ENCODE assay signal across 8 cellular contexts in genomic region chr5:179906294-179906794, GRCh38. TPM values are rescaled to one million over a fixed set of nuclear protein-coding genes. Genes with fewer than 3 reads are reported as not detected.
DNase-seq lines count a peak whose midpoint lies in the region; ATAC-seq and TF ChIP-seq lines count a peak whose summit lies in the region.

No MANE protein-coding gene starts in this region.

- H3K4me1 ChIP-seq in tibial nerve, result peaks cover 0 to 37% (median 14%) of the 10 kb centered on the region in 4 donors

- H3K27me3 Mint-ChIP-seq in activated T-cell treated with anti-CD3 and anti-CD28 coated beads, Interleukin-2, amount 50 U/mL, for 4 hours (ENCODE audit: low read depth), result no peaks in the 10 kb centered on the region
- H3K27me3 Mint-ChIP-seq in activated naive CD8-positive, alpha-beta T cell, result no peaks in the 10 kb centered on the region

- H3K4me3 ChIP-seq in tibial nerve, result peak overlapping the region in 3 of 4 donors; percentile 59 to 77 (median 63)

- H3K9me3 ChIP-seq in tibial nerve, result no peaks in the 10 kb centered on the region

- H3K27me3 ChIP-seq in layer of hippocampus (ENCODE audit: control insufficient read depth, insufficient read depth, low read length) (no peaks in the 10 kb centered on the region), tibial nerve (no peaks in the 10 kb centered on the region)

- WGBS in tibial nerve, 2 donors, result 81 to 85% methylated on average over 23 to 24 of the region's 24 CpGs

- no peak for TF ChIP-seq POLR2A in tibial nerve (IDR thresholded peaks at IDR 0.05)

- no peak overlapping the region for H3K27ac Mint-ChIP-seq in activated naive CD8-positive, alpha-beta T cell

- peak overlapping the region; percentile 36 for H3K27ac ChIP-seq in layer of hippocampus (ENCODE audit: low read depth, low read length)
- peak overlapping the region in 3 of 4 donors; percentile 83 to 89 (median 88) for H3K27ac ChIP-seq in tibial nerve

- H3K36me3 ChIP-seq in tibial nerve, result peaks cover 0 to 34% (median 0%) of the 10 kb centered on the region in 3 donors

- peak overlapping the region; percentile 87 for H3K4me3 Mint-ChIP-seq in activated T-cell treated with anti-CD3 and anti-CD28 coated beads, Interleukin-2, amount 50 U/mL, for 4 hours
- peak overlapping the region; percentile 88 for H3K4me3 Mint-ChIP-seq in activated naive CD8-positive, alpha-beta T cell

- H3K36me3 Mint-ChIP-seq in activated T-cell treated with anti-CD3 and anti-CD28 coated beads, Interleukin-2, amount 50 U/mL, for 4 hours (ENCODE audit: insufficient read depth), result peaks cover 8% of the 10 kb centered on the region
- H3K36me3 Mint-ChIP-seq in activated naive CD8-positive, alpha-beta T cell, result peaks cover 7% of the 10 kb centered on the region

- no peak for TF ChIP-seq EP300 in tibial nerve (IDR thresholded peaks at IDR 0.05)

- no peak for ATAC-seq in activated T-cell treated with anti-CD3 and anti-CD28 coated beads, Interleukin-2, amount 50 U/mL, for 4 hours
- no peak for ATAC-seq in HG03095 (IDR thresholded peaks at IDR 0.05; ENCODE audit: unreplicated experiment)

- peaks cover 25% of the 10 kb centered on the region for H3K4me1 Mint-ChIP-seq in activated T-cell treated with anti-CD3 and anti-CD28 coated beads, Interleukin-2, amount 50 U/mL, for 4 hours (ENCODE audit: low read depth)
- peaks cover 8% of the 10 kb centered on the region for H3K4me1 Mint-ChIP-seq in activated naive CD8-positive, alpha-beta T cell (ENCODE audit: low read depth)

- no peaks in the 10 kb centered on the region for H3K9me3 Mint-ChIP-seq in activated T-cell treated with anti-CD3 and anti-CD28 coated beads, Interleukin-2, amount 50 U/mL, for 4 hours
- H3K9me3 Mint-ChIP-seq in activated naive CD8-positive, alpha-beta T cell (ENCODE audit: low read depth), result no peaks in the 10 kb centered on the region

- no peak for DNase-seq in activated T-cell treated with anti-CD3 and anti-CD28 coated beads, Interleukin-2, amount 50 U/mL, for 4 hours
- no peak for DNase-seq in activated T-cell treated with anti-CD3 and anti-CD28 coated beads, Interleukin-2, amount 50 U/mL, for 1 hour
- DNase-seq in tibial nerve (ENCODE audit: low spot score in 2 of 2), result no peak
- DNase-seq in NCI-H1436 treated with DMSO at 0.1 percent for 48 hours (lab: John Stamatoyannopoulos, UW), result no peak
- no peak for DNase-seq in superior temporal gyrus (ENCODE audit: extremely low spot score)

- TF ChIP-seq CTCF in tibial nerve (IDR thresholded peaks at IDR 0.05), result no peak

RNA-seq across cellular contexts. Expression of gene TBC1D9B, which starts 1.4 kb away (rescaled TPM):
- 10 to 100 TPM; 82.7 to 91.8 (median 88.6) TPM for total RNA-seq in activated T-cell treated with anti-CD3 and anti-CD28 coated beads, Interleukin-2, amount 50 U/mL, for 4 hours
- total RNA-seq in tibial nerve, result 100 to 1,000 TPM; 115 to 210 (median 168) TPM

RNA-seq across cellular contexts. Expression of gene MRNIP, which starts 47.7 kb away (rescaled TPM):
- 10 to 100 TPM; 14.9 to 16.1 (median 16.0) TPM for total RNA-seq in activated T-cell treated with anti-CD3 and anti-CD28 coated beads, Interleukin-2, amount 50 U/mL, for 4 hours
- 10 to 100 TPM; 48.5 to 82.4 (median 63.2) TPM for total RNA-seq in tibial nerve
